1 cellular context compared by ENCODE assay signal in the genomic region with DNA sequence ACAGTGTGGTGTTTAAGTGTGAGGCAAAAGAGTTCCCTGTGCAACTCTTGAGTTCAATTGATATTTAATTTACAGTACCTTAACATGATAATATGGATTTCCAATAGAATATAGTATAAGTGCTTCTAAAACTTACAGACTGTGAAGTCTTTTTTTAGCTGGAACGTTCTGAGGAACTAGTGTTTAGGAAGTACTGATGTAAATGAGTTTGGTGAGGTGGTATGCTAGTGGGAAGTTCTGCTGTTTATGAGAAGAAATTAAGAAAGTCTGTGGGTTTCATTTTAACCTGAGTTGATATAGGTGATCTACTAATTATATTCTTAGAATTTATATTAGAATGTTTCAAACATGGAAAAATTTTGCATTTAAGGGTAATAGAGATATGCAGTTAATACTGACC.
TF ChIP-seq lines count a peak whose summit lies in the region.

No MANE protein-coding gene starts in this region.

TF ChIP-seq in WTC11, 78 proteins besides CTCF, POLR2A, EP300 and RAD21 (continued from another document):
- TF ChIP-seq, protein P1, sequence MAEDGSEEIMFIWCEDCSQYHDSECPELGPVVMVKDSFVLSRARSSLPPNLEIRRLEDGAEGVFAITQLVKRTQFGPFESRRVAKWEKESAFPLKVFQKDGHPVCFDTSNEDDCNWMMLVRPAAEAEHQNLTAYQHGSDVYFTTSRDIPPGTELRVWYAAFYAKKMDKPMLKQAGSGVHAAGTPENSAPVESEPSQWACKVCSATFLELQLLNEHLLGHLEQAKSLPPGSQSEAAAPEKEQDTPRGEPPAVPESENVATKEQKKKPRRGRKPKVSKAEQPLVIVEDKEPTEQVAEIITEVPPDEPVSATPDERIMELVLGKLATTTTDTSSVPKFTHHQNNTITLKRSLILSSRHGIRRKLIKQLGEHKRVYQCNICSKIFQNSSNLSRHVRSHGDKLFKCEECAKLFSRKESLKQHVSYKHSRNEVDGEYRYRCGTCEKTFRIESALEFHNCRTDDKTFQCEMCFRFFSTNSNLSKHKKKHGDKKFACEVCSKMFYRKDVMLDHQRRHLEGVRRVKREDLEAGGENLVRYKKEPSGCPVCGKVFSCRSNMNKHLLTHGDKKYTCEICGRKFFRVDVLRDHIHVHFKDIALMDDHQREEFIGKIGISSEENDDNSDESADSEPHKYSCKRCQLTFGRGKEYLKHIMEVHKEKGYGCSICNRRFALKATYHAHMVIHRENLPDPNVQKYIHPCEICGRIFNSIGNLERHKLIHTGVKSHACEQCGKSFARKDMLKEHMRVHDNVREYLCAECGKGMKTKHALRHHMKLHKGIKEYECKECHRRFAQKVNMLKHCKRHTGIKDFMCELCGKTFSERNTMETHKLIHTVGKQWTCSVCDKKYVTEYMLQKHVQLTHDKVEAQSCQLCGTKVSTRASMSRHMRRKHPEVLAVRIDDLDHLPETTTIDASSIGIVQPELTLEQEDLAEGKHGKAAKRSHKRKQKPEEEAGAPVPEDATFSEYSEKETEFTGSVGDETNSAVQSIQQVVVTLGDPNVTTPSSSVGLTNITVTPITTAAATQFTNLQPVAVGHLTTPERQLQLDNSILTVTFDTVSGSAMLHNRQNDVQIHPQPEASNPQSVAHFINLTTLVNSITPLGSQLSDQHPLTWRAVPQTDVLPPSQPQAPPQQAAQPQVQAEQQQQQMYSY (CRISPR knock-in tag; IDR thresholded peaks at IDR 0.05): no peak
- TF ChIP-seq PRRX2 (CRISPR knock-in tag; IDR thresholded peaks at IDR 0.05) (no peak), RORB (CRISPR knock-in tag; IDR thresholded peaks at IDR 0.05) (no peak), MXD4 (CRISPR knock-in tag; IDR thresholded peaks at IDR 0.05; ENCODE audit: borderline replicate concordance) (no peak), ZNF671 (CRISPR knock-in tag; IDR thresholded peaks at IDR 0.05) (no peak), SOX15 (CRISPR knock-in tag; IDR thresholded peaks at IDR 0.05) (no peak)
